Comparison of ENCODE assay signal across 7 cellular contexts in genomic region chr9:129333961-129334743, GRCh38.
A peak's percentile ranks its signal among the peaks of the same experiment; 100 is the strongest.
DNase-seq lines count a peak whose midpoint lies in the region; TF ChIP-seq lines count a peak whose summit lies in the region.

No MANE protein-coding gene starts in this region.

- H3K4me3 Mint-ChIP-seq in activated naive CD8-positive, alpha-beta T cell, result peak overlapping the region; percentile 70
- peak overlapping the region; percentile 38 for H3K4me3 Mint-ChIP-seq in neural progenitor cell

- DNase-seq in GM04503 (ENCODE audit: low read depth) (peak; percentile 79), NCI-H2227 treated with DMSO at 0.1 percent for 48 hours (lab: John Stamatoyannopoulos, UW) (peak; percentile 42), globus pallidus (ENCODE audit: low spot score) (peak; percentile 67), neural progenitor cell (ENCODE audit: low spot score) (peak; percentile 93), GDM1 (lab: John Stamatoyannopoulos, UW) (no peak)
- no peak for DNase-seq in activated effector memory CD4-positive, alpha-beta T cell treated with Interleukin-2 at 50 U/mL for 16 hours

- peak overlapping the region; percentile 0 for H3K27ac Mint-ChIP-seq in activated naive CD8-positive, alpha-beta T cell
- H3K27ac Mint-ChIP-seq in neural progenitor cell, result peak overlapping the region; percentile 98

- TF ChIP-seq CTCF in neural progenitor cell (IDR thresholded peaks at IDR 0.05), result no peak

- peak overlapping the region; percentile 19 for H3K4me3 ChIP-seq in neural progenitor cell

- H3K9ac ChIP-seq in neural progenitor cell, result no peak overlapping the region

- peaks cover 6% of the 10 kb centered on the region for H3K9me3 Mint-ChIP-seq in activated naive CD8-positive, alpha-beta T cell (ENCODE audit: low read depth)
- peaks cover 8% of the 10 kb centered on the region for H3K9me3 Mint-ChIP-seq in neural progenitor cell

- H3K9me3 ChIP-seq in neural progenitor cell (ENCODE audit: low read depth), result no peaks in the 10 kb centered on the region

- H3K27ac ChIP-seq in neural progenitor cell, result peak overlapping the region; percentile 49

- H3K27me3 Mint-ChIP-seq in activated naive CD8-positive, alpha-beta T cell, result no peaks in the 10 kb centered on the region
- peaks cover 8% of the 10 kb centered on the region for H3K27me3 Mint-ChIP-seq in neural progenitor cell (ENCODE audit: insufficient read depth, low read depth)

- H3K4me1 Mint-ChIP-seq in activated naive CD8-positive, alpha-beta T cell (ENCODE audit: low read depth), result peaks cover 30% of the 10 kb centered on the region
- H3K4me1 Mint-ChIP-seq in neural progenitor cell, result peaks cover 45% of the 10 kb centered on the region

- peaks cover 50% of the 10 kb centered on the region for H3F3A ChIP-seq in neural progenitor cell (ENCODE audit: low read depth)

- H3K79me2 ChIP-seq in neural progenitor cell (ENCODE audit: low read depth), result no peaks in the 10 kb centered on the region

- no peaks in the 10 kb centered on the region for H3K36me3 Mint-ChIP-seq in activated naive CD8-positive, alpha-beta T cell
- H3K36me3 Mint-ChIP-seq in neural progenitor cell, result no peaks in the 10 kb centered on the region

- peak overlapping the region; percentile 20 for H2AFZ ChIP-seq in neural progenitor cell (replicated peaks)

- H4K20me1 ChIP-seq in neural progenitor cell (ENCODE audit: low read depth), result no peaks in the 10 kb centered on the region

- H3K36me3 ChIP-seq in neural progenitor cell, result no peaks in the 10 kb centered on the region

- H3K27me3 ChIP-seq in neural progenitor cell, result no peaks in the 10 kb centered on the region

- peaks cover 18% of the 10 kb centered on the region for H3K4me1 ChIP-seq in neural progenitor cell

- H3K4me2 ChIP-seq in neural progenitor cell, result peak overlapping the region; percentile 67

Comparison
In these comparisons a context has a peak if more than half of its experiments do, and no peak if none do; other contexts are left out.
1. DNase-seq: peak in GM04503 (single experiment), NCI-H2227 treated with DMSO at 0.1 percent for 48 hours (single experiment), globus pallidus (single experiment) and neural progenitor cell (single experiment); none in GDM1 (single experiment) and activated effector memory CD4-positive, alpha-beta T cell treated with Interleukin-2 at 50 U/mL for 16 hours (single experiment).